ENCODE assay signal across 29 cellular contexts in the genomic region with DNA sequence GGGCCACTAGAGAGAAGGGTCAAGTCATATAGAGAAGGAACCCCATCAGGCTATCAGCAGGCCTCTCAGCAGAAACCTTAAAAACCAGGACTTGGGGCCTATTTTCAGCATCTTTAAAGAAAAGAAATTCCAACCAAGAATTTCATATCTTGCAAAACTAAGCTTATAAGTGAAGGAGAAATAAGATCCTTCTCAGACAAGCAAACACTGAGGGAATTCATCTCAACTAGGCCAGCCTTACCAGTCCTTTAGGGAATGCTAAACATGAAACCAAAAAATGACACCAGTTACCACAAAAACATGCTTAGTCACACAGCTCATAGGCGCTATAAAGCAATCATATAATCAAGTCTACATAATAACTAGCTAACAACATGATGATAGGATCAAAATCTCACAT.
"Had no signal": no experiment of that assay in that cellular context is flagged by ENCODE, and none has a peak within 500 bp of the region (broad histone marks: within the 10 kb centered on the region; RNA-seq: fewer than 3 reads in every experiment).

No MANE protein-coding gene starts in this region.

- DNase-seq: stimulated activated CD4-positive, alpha-beta T cell treated with anti-CD3 and anti-CD28 coated beads, Interleukin-2, amount 100 ng/mL, for 48 hours; stimulated activated CD4-positive, alpha-beta T cell treated with anti-CD3 and anti-CD28 coated beads, Interleukin-4, amount 100 ng/mL, for 1 hour; stimulated activated CD4-positive, alpha-beta T cell treated with anti-CD3 and anti-CD28 coated beads, Interleukin-4, amount 100 ng/mL, for 24 hours; stimulated activated CD4-positive, alpha-beta T cell treated with anti-CD3 and anti-CD28 coated beads, Interleukin-4, amount 100 ng/mL, for 4 hours; stimulated activated CD8-positive, alpha-beta memory T cell treated with anti-CD3 and anti-CD28 coated beads, Interleukin-4, amount 100 ng/mL, for 48 hours; stimulated activated naive B cell treated with anti-CD40 and anti-IgM and Interleukin-4, amounts not matched to agents 10 μg/mL and 1 μg/mL and 100 μg/mL, for 72 hours; stimulated activated naive CD4-positive, alpha-beta T cell; stimulated activated naive CD4-positive, alpha-beta T cell treated with Interleukin-2 at 50 U/mL for 16 hours; stimulated activated naive CD8-positive, alpha-beta T cell treated with anti-CD3 and anti-CD28 coated beads, Interleukin-15, amount 100 ng/mL, for 72 hours; stimulated activated naive CD8-positive, alpha-beta T cell treated with anti-CD3 and anti-CD28 coated beads, Interleukin-15, Interleukin-2, amounts not matched to agents 100 U/mL and 50 U/mL, for 24 hours; stomach; substantia nigra; testis; thyroid gland; tibial artery; transverse colon; trophoblast cell; upper lobe of left lung; upper lobe of right lung; uterus had no signal

- H3K4me1 ChIP-seq: stomach, suprapubic skin, testis, thyroid gland, tibial artery, tibial nerve, transverse colon, upper lobe of left lung, upper lobe of right lung, uterus, vagina had no signal

- H3K4me3 ChIP-seq: stomach, suprapubic skin, testis, thoracic aorta, thyroid gland, tibial artery, tibial nerve, transverse colon, upper lobe of left lung, upper lobe of right lung, uterus, vagina had no signal

- ATAC-seq: stimulated activated effector memory CD8-positive, alpha-beta T cell treated with anti-CD3 and anti-CD28 coated beads, Interleukin-12 subunit alpha, Interleukin-12 subunit beta, amount 100 ng/mL, for 72 hours; stimulated activated memory B cell treated with anti-CD40 and anti-IgM and Interleukin-4, amounts not matched to agents 10 μg/mL and 1 μg/mL and 100 μg/mL, for 72 hours; stimulated activated naive B cell treated with anti-CD40 and anti-IgM and Interleukin-4, amounts not matched to agents 10 μg/mL and 1 μg/mL and 100 μg/mL, for 72 hours; stimulated activated naive CD8-positive, alpha-beta T cell treated with anti-CD3 and anti-CD28 coated beads, Interleukin-15, amount 100 ng/mL, for 72 hours; stimulated activated naive CD8-positive, alpha-beta T cell treated with anti-CD3 and anti-CD28 coated beads, Interleukin-15, Interleukin-2, amounts not matched to agents 100 U/mL and 50 U/mL, for 24 hours; upper lobe of right lung had no signal

- H3K4me1 Mint-ChIP-seq: stimulated activated effector memory CD8-positive, alpha-beta T cell treated with anti-CD3 and anti-CD28 coated beads, Interleukin-12 subunit alpha, Interleukin-12 subunit beta, amount 100 ng/mL, for 72 hours; stimulated activated memory B cell treated with anti-CD40 and anti-IgM and Interleukin-4, amounts not matched to agents 10 μg/mL and 1 μg/mL and 100 μg/mL, for 72 hours; stimulated activated naive B cell treated with anti-CD40 and anti-IgM and Interleukin-4, amounts not matched to agents 10 μg/mL and 1 μg/mL and 100 μg/mL, for 72 hours; stimulated activated naive CD8-positive, alpha-beta T cell treated with anti-CD3 and anti-CD28 coated beads, Interleukin-15, amount 100 ng/mL, for 72 hours had no signal

- H3K36me3 ChIP-seq: stomach, suprapubic skin, thoracic aorta, thyroid gland, tibial artery, tibial nerve, transverse colon, upper lobe of left lung, upper lobe of right lung, uterus, vagina had no signal

- H3K27me3 ChIP-seq: stomach, suprapubic skin, testis, thyroid gland, tibial artery, tibial nerve, transverse colon, upper lobe of left lung, upper lobe of right lung, uterus, vagina had no signal

- FAIRE-seq: urothelium cell line had no signal

- H3K27me3 Mint-ChIP-seq: stimulated activated memory B cell treated with anti-CD40 and anti-IgM and Interleukin-4, amounts not matched to agents 10 μg/mL and 1 μg/mL and 100 μg/mL, for 72 hours; stimulated activated naive B cell treated with anti-CD40 and anti-IgM and Interleukin-4, amounts not matched to agents 10 μg/mL and 1 μg/mL and 100 μg/mL, for 72 hours; stimulated activated naive CD8-positive, alpha-beta T cell treated with anti-CD3 and anti-CD28 coated beads, Interleukin-15, amount 100 ng/mL, for 72 hours; stimulated activated naive CD8-positive, alpha-beta T cell treated with anti-CD3 and anti-CD28 coated beads, Interleukin-15, Interleukin-2, amounts not matched to agents 100 ng/mL and 50 ng/mL, for 24 hours; type B pancreatic cell had no signal

- H3K27ac ChIP-seq: stomach, suprapubic skin, testis, thoracic aorta, thyroid gland, tibial artery, tibial nerve, transverse colon, upper lobe of left lung, upper lobe of right lung, uterus, vagina had no signal

- H3K4me3 Mint-ChIP-seq: stimulated activated effector memory CD8-positive, alpha-beta T cell treated with anti-CD3 and anti-CD28 coated beads, Interleukin-12 subunit alpha, Interleukin-12 subunit beta, amount 100 ng/mL, for 72 hours; stimulated activated memory B cell treated with anti-CD40 and anti-IgM and Interleukin-4, amounts not matched to agents 10 μg/mL and 1 μg/mL and 100 μg/mL, for 72 hours; stimulated activated naive B cell treated with anti-CD40 and anti-IgM and Interleukin-4, amounts not matched to agents 10 μg/mL and 1 μg/mL and 100 μg/mL, for 72 hours; stimulated activated naive CD8-positive, alpha-beta T cell treated with anti-CD3 and anti-CD28 coated beads, Interleukin-15, amount 100 ng/mL, for 72 hours; stimulated activated naive CD8-positive, alpha-beta T cell treated with anti-CD3 and anti-CD28 coated beads, Interleukin-15, Interleukin-2, amounts not matched to agents 100 ng/mL and 50 ng/mL, for 24 hours; type B pancreatic cell had no signal

- H3K36me3 Mint-ChIP-seq: stimulated activated effector memory CD8-positive, alpha-beta T cell treated with anti-CD3 and anti-CD28 coated beads, Interleukin-12 subunit alpha, Interleukin-12 subunit beta, amount 100 ng/mL, for 72 hours; stimulated activated memory B cell treated with anti-CD40 and anti-IgM and Interleukin-4, amounts not matched to agents 10 μg/mL and 1 μg/mL and 100 μg/mL, for 72 hours; stimulated activated naive B cell treated with anti-CD40 and anti-IgM and Interleukin-4, amounts not matched to agents 10 μg/mL and 1 μg/mL and 100 μg/mL, for 72 hours; type B pancreatic cell had no signal

- H3K27ac Mint-ChIP-seq: stimulated activated effector memory CD8-positive, alpha-beta T cell treated with anti-CD3 and anti-CD28 coated beads, Interleukin-12 subunit alpha, Interleukin-12 subunit beta, amount 100 ng/mL, for 72 hours; stimulated activated memory B cell treated with anti-CD40 and anti-IgM and Interleukin-4, amounts not matched to agents 10 μg/mL and 1 μg/mL and 100 μg/mL, for 72 hours; stimulated activated naive B cell treated with anti-CD40 and anti-IgM and Interleukin-4, amounts not matched to agents 10 μg/mL and 1 μg/mL and 100 μg/mL, for 72 hours; stimulated activated naive CD8-positive, alpha-beta T cell treated with anti-CD3 and anti-CD28 coated beads, Interleukin-15, amount 100 ng/mL, for 72 hours; stimulated activated naive CD8-positive, alpha-beta T cell treated with anti-CD3 and anti-CD28 coated beads, Interleukin-15, Interleukin-2, amounts not matched to agents 100 ng/mL and 50 ng/mL, for 24 hours; type B pancreatic cell had no signal

- H3K9me3 ChIP-seq: testis, thyroid gland, vagina had no signal
